Comparison of ENCODE assay signal across 21 cellular contexts in genomic region chr10:61183971-61184370, GRCh38.
"Had no signal": no experiment of that assay in that cellular context is flagged by ENCODE, and none has a peak within 500 bp of the region (broad histone marks: within the 10 kb centered on the region; RNA-seq: fewer than 3 reads in every experiment).

No MANE protein-coding gene starts in this region.

- H3K4me2 ChIP-seq: hepatocyte had no signal

- H3K9me3 ChIP-seq: esophagus muscularis mucosa, gastroesophageal sphincter, heart left ventricle, left ventricle myocardium inferior, lower lobe of right lung had no signal

- ATAC-seq: foreskin keratinocyte, gastroesophageal sphincter, heart left ventricle, left colon, left lobe of liver, lower lobe of right lung had no signal

- H3K27me3 ChIP-seq: dorsolateral prefrontal cortex, esophagus muscularis mucosa, gastroesophageal sphincter, heart left ventricle, hepatocyte had no signal

- H3K79me2 ChIP-seq: hepatocyte had no signal

- H2AFZ ChIP-seq: hepatocyte had no signal

- H3K27ac ChIP-seq: coronary artery, dorsolateral prefrontal cortex, esophagus muscularis mucosa, foreskin keratinocyte, gastroesophageal sphincter, heart left ventricle, hepatocyte, left ventricle myocardium inferior, lower lobe of right lung had no signal

- H3K36me3 ChIP-seq: esophagus muscularis mucosa, gastroesophageal sphincter, heart left ventricle, left ventricle myocardium inferior, lower lobe of right lung had no signal

- H3K4me3 ChIP-seq: coronary artery, dorsolateral prefrontal cortex, esophagus muscularis mucosa, gastroesophageal sphincter, heart left ventricle, hepatocyte, left ventricle myocardium inferior, lower lobe of right lung had no signal

- DNase-seq: dermis blood vessel endothelial cell; dorsolateral prefrontal cortex; effector CD4-positive, alpha-beta T cell; effector memory CD4-positive, alpha-beta T cell; foreskin keratinocyte; heart left ventricle; hypothalamus; immature natural killer cell; islet precursor cell; kidney; kidney glomerular epithelial cell; left colon; left ventricle myocardium inferior; lower lobe of right lung; mesendoderm; midbrain had no signal

- H3K4me1 ChIP-seq: foreskin keratinocyte, heart left ventricle, left ventricle myocardium inferior, lower lobe of right lung had no signal
